Comparison of ENCODE assay signal across 22 cellular contexts in the genomic region with DNA sequence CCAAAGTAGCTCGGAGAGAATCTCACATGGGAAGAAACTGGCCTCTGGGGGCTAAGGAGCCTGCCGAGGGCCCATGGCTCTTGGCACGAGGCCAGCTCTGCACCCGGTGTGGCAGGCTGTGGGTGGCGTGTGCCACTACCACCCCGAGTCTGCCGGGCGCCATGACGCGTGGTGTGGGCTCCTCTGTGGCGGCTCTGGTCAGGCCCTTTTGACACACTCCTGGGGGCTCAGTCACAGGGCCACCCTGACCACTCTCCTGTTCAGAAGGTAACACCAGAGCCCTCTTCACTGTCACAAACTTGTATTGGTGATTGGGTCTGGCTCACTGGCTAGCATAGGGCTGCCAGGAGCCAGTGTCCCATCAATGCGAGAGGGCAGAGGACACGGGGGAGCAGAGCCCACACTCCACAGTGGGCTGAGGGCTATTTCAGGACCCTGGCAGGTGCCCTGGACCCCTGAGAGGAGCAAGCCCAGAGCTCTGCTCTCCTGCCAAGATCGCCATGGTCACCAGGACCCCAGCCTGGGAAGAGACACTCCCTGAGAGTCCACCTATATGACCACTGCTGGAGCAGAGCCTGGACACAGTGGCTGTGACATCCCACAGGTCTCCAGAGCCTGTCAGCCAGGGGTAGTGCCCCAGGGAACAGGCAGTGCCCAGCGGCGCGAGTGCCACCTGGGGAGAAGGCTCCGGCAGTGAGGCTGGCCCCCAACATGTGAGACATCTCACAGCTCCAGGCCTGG.
"Had no signal": no experiment of that assay in that cellular context is flagged by ENCODE, and none has a peak within 500 bp of the region (broad histone marks: within the 10 kb centered on the region; RNA-seq: fewer than 3 reads in every experiment).

No MANE protein-coding gene starts in this region.

- H3K4me2 ChIP-seq: hepatocyte, smooth muscle cell had no signal

- H3K36me3 Mint-ChIP-seq: natural killer cell treated with Interleukin-12 subunit alpha and Interleukin-12 subunit beta and Interleukin-15 and Interleukin-18, amount 100 ng/mL, for 72 hours had no signal

- H3K4me3 ChIP-seq: ascending aorta, hepatocyte, left ventricle myocardium inferior, right atrium auricular region, smooth muscle cell had no signal

- H3K27ac Mint-ChIP-seq: activated naive CD4-positive, alpha-beta T cell treated with anti-CD3 and anti-CD28 coated beads for 36 hours; activated naive CD8-positive, alpha-beta T cell treated with anti-CD3 and anti-CD28 coated beads, Interleukin-2, amount 50 U/mL, for 24 hours; activated T-helper 17 cell treated with anti-CD3 and anti-CD28 coated beads, Interleukin-2, amount 50 U/mL, for 72 hours; natural killer cell treated with Interleukin-12 subunit alpha and Interleukin-12 subunit beta and Interleukin-15 and Interleukin-18, amount 100 ng/mL, for 72 hours; T-cell had no signal

- H3K27me3 ChIP-seq: ascending aorta, hepatocyte, right atrium auricular region had no signal

- ATAC-seq: activated naive CD8-positive, alpha-beta T cell treated with anti-CD3 and anti-CD28 coated beads, Interleukin-2, amount 50 U/mL, for 24 hours; activated T-helper 17 cell treated with anti-CD3 and anti-CD28 coated beads, Interleukin-2, amount 50 U/mL, for 72 hours; natural killer cell treated with Interleukin-12 subunit alpha and Interleukin-12 subunit beta and Interleukin-15 and Interleukin-18, amount 100 ng/mL, for 72 hours; T-cell had no signal

- H3K27me3 Mint-ChIP-seq: activated naive CD8-positive, alpha-beta T cell treated with anti-CD3 and anti-CD28 coated beads, Interleukin-2, amount 50 U/mL, for 24 hours; activated T-helper 17 cell treated with anti-CD3 and anti-CD28 coated beads, Interleukin-2, amount 50 U/mL, for 72 hours; natural killer cell treated with Interleukin-12 subunit alpha and Interleukin-12 subunit beta and Interleukin-15 and Interleukin-18, amount 100 ng/mL, for 72 hours; T-cell had no signal

- H3K4me1 ChIP-seq: ascending aorta, left ventricle myocardium inferior, right atrium auricular region had no signal

- DNase-seq: activated CD4-positive, alpha-beta T cell treated with anti-CD3 and anti-CD28 coated beads for 1 hour; activated CD4-positive, alpha-beta T cell treated with anti-CD3 and anti-CD28 coated beads, Interleukin-2, amount 50 U/mL, for 48 hours; activated naive CD4-positive, alpha-beta T cell treated with anti-CD3 and anti-CD28 coated beads for 36 hours; activated naive CD8-positive, alpha-beta T cell treated with anti-CD3 and anti-CD28 coated beads, Interleukin-2, amount 50 U/mL, for 24 hours; dermis blood vessel endothelial cell; erythroblast; islet precursor cell; left ventricle myocardium inferior; mesendoderm; nucleus accumbens; stimulated activated CD4-positive, alpha-beta T cell treated with anti-CD3 and anti-CD28 coated beads, Interleukin-4, amount 100 ng/mL, for 4 hours; stimulated activated CD8-positive, alpha-beta memory T cell treated with anti-CD3 and anti-CD28 coated beads, Interleukin-4, amount 100 ng/mL, for 48 hours; stimulated activated naive CD4-positive, alpha-beta T cell treated with Interleukin-2 at 50 U/mL for 16 hours; T-cell; trophoblast cell had no signal

- H2AFZ ChIP-seq: hepatocyte had no signal

- H3K4me1 Mint-ChIP-seq: activated naive CD8-positive, alpha-beta T cell treated with anti-CD3 and anti-CD28 coated beads, Interleukin-2, amount 50 U/mL, for 24 hours; activated T-helper 17 cell treated with anti-CD3 and anti-CD28 coated beads, Interleukin-2, amount 50 U/mL, for 72 hours; T-cell had no signal

- H3K79me2 ChIP-seq: hepatocyte had no signal

- H3K4me3 Mint-ChIP-seq: activated naive CD4-positive, alpha-beta T cell treated with anti-CD3 and anti-CD28 coated beads for 36 hours; activated naive CD8-positive, alpha-beta T cell treated with anti-CD3 and anti-CD28 coated beads, Interleukin-2, amount 50 U/mL, for 24 hours; activated T-helper 17 cell treated with anti-CD3 and anti-CD28 coated beads, Interleukin-2, amount 50 U/mL, for 72 hours; natural killer cell treated with Interleukin-12 subunit alpha and Interleukin-12 subunit beta and Interleukin-15 and Interleukin-18, amount 100 ng/mL, for 72 hours; T-cell had no signal

- H3K9me3 Mint-ChIP-seq: activated naive CD4-positive, alpha-beta T cell treated with anti-CD3 and anti-CD28 coated beads for 36 hours; activated naive CD8-positive, alpha-beta T cell treated with anti-CD3 and anti-CD28 coated beads, Interleukin-2, amount 50 U/mL, for 24 hours; activated T-helper 17 cell treated with anti-CD3 and anti-CD28 coated beads, Interleukin-2, amount 50 U/mL, for 72 hours; natural killer cell treated with Interleukin-12 subunit alpha and Interleukin-12 subunit beta and Interleukin-15 and Interleukin-18, amount 100 ng/mL, for 72 hours; T-cell had no signal

- H3K9me3 ChIP-seq: ascending aorta, left ventricle myocardium inferior, right atrium auricular region had no signal

- H3K27ac ChIP-seq: ascending aorta, hepatocyte, left ventricle myocardium inferior, right atrium auricular region, VCaP had no signal
